In genomic region chr10:100730739-100731602, GRCh38 we compare ENCODE assay signal across 8 cellular contexts. TPM values are rescaled to one million over a fixed set of nuclear protein-coding genes. Genes with fewer than 3 reads are reported as not detected.
DNase-seq lines count a peak whose midpoint lies in the region; ATAC-seq and TF ChIP-seq lines count a peak whose summit lies in the region.

No MANE protein-coding gene starts in this region.

- WGBS in lower leg skin, 2 donors = 4 to 6% methylated on average over 53 to 54 of the region's 57 CpGs

- intact Hi-C loops in activated CD4-positive, alpha-beta T cell treated with anti-CD3 and anti-CD28 coated beads for 36 hours (cut with DNase I, micrococcal nuclease) = loop anchor here in 1 of 2 experiments (5.0 kb wide), 1 partner anchor 496 kb away; the partner anchor contains the start of gene LBX1
- intact Hi-C loops in left cardiac atrium (cut with DNase I) (no loop called here), lower leg skin (cut with DNase I; ENCODE audit: low total_unique reads) (no loop called here)

- POLR2A ChIA-PET in activated CD4-positive, alpha-beta T cell treated with anti-CD3 and anti-CD28 coated beads for 36 hours (lab: Charles Lee) = no interaction called here
- POLR2A ChIA-PET in T-cell (lab: Charles Lee) = no interaction called here

- CTCF ChIA-PET in activated CD4-positive, alpha-beta T cell treated with anti-CD3 and anti-CD28 coated beads for 36 hours (lab: Charles Lee) = interaction anchor here (0.5 to 2.4 kb wide), 2 partner anchors 12 to 56 kb away, joined by 3 to 10 read pairs; no protein-coding TSS in a partner anchor
- CTCF ChIA-PET in T-cell (lab: Charles Lee) = no interaction called here

- H3K4me3 Mint-ChIP-seq in activated CD4-positive, alpha-beta T cell treated with anti-CD3 and anti-CD28 coated beads for 36 hours = peak overlapping the region; percentile 32
- peak overlapping the region; percentile 47 to 84 (median 71) for H3K4me3 Mint-ChIP-seq in T-cell

- H3K9me3 Mint-ChIP-seq in activated CD4-positive, alpha-beta T cell treated with anti-CD3 and anti-CD28 coated beads for 36 hours (ENCODE audit: low read depth) = no peaks in the 10 kb centered on the region
- no peaks in the 10 kb centered on the region for H3K9me3 Mint-ChIP-seq in T-cell

- no peak overlapping the region for H3K4me3 ChIP-seq in lower leg skin (ENCODE audit: low read depth, poor library complexity, severe bottlenecking)

- no peak overlapping the region for H3K27ac Mint-ChIP-seq in activated CD4-positive, alpha-beta T cell treated with anti-CD3 and anti-CD28 coated beads for 36 hours
- peak overlapping the region in 1 of 2 donors; percentile 16 for H3K27ac Mint-ChIP-seq in T-cell

- peak; percentile 68 for ATAC-seq in activated CD4-positive, alpha-beta T cell treated with anti-CD3 and anti-CD28 coated beads for 36 hours
- ATAC-seq in HG02623 (IDR thresholded peaks at IDR 0.05; ENCODE audit: unreplicated experiment) (peak; percentile 55), T-cell (replicated peaks in 1 of 4) (peak; percentile 53 to 72 (median 58)), left cardiac atrium (peak; percentile 18 to 57)

- peaks cover 33% of the 10 kb centered on the region for H3K4me1 Mint-ChIP-seq in activated CD4-positive, alpha-beta T cell treated with anti-CD3 and anti-CD28 coated beads for 36 hours
- H3K4me1 Mint-ChIP-seq in T-cell = peaks cover 33 to 48% (median 43%) of the 10 kb centered on the region in 3 donors

- peak; percentile 73 for DNase-seq in activated CD4-positive, alpha-beta T cell treated with anti-CD3 and anti-CD28 coated beads for 36 hours
- DNase-seq in activated CD4-positive, alpha-beta T cell treated with anti-CD3 and anti-CD28 coated beads for 1 hour = no peak
- DNase-seq in T-cell (peak in 5 of 34 experiments; percentile 6 to 39 (median 21)), left cardiac atrium (no peak), lower leg skin (ENCODE audit: low spot score in 2 of 2) (no peak), activated gamma-delta T cell (lab: John Stamatoyannopoulos, UW) (no peak)
- peak; percentile 22 to 34 for DNase-seq in stimulated activated CD8-positive, alpha-beta memory T cell treated with anti-CD3 and anti-CD28 coated beads, Interleukin-15, amount 100 ng/mL, for 48 hours (ENCODE audit: low read depth in 2 of 2)

- no peak for TF ChIP-seq POLR2A in lower leg skin (IDR thresholded peaks at IDR 0.05)

- H3K36me3 Mint-ChIP-seq in activated CD4-positive, alpha-beta T cell treated with anti-CD3 and anti-CD28 coated beads for 36 hours (ENCODE audit: low read depth) = no peaks in the 10 kb centered on the region
- no peaks in the 10 kb centered on the region for H3K36me3 Mint-ChIP-seq in T-cell

- peaks cover 84% of the 10 kb centered on the region for H3K27me3 Mint-ChIP-seq in activated CD4-positive, alpha-beta T cell treated with anti-CD3 and anti-CD28 coated beads for 36 hours
- peaks cover 80 to 91% of the 10 kb centered on the region in 2 donors for H3K27me3 Mint-ChIP-seq in T-cell

- no peak for TF ChIP-seq CTCF in lower leg skin (IDR thresholded peaks at IDR 0.05)

RNA-seq across cellular contexts. Expression of gene PAX2, which starts 14.4 kb away (rescaled TPM):
- under 1 TPM; 0.05 to 0.09 TPM for total RNA-seq in activated CD4-positive, alpha-beta T cell treated with anti-CD3 and anti-CD28 coated beads for 36 hours
- total RNA-seq in T-cell (not detected), left cardiac atrium (not detected), lower leg skin (not detected)

Comparison
In these comparisons a context has a peak if more than half of its experiments do, and no peak if none do; other contexts are left out.
1. DNase-seq: peak in activated CD4-positive, alpha-beta T cell treated with anti-CD3 and anti-CD28 coated beads for 36 hours (single experiment) and stimulated activated CD8-positive, alpha-beta memory T cell treated with anti-CD3 and anti-CD28 coated beads, Interleukin-15, amount 100 ng/mL, for 48 hours (2 of 2); none in activated CD4-positive, alpha-beta T cell treated with anti-CD3 and anti-CD28 coated beads for 1 hour (single experiment), left cardiac atrium (single experiment), lower leg skin (0 of 2) and activated gamma-delta T cell (single experiment).
2. Peak in every context shown above with its lines, with median percentiles within 50 percentile points of each other: ATAC-seq.